Comparison of ENCODE assay signal across 7 cellular contexts in genomic region chr19:48970923-48971395, GRCh38. TPM values are rescaled to one million over a fixed set of nuclear protein-coding genes. Genes with fewer than 3 reads are reported as not detected.
A peak's percentile ranks its signal among the peaks of the same experiment; 100 is the strongest.
DNase-seq lines count a peak whose midpoint lies in the region; ATAC-seq and TF ChIP-seq lines count a peak whose summit lies in the region.

No MANE protein-coding gene starts in this region.

- no peak for TF ChIP-seq POLR2A in GM18505 (IDR thresholded peaks at IDR 0.05; ENCODE audit: borderline replicate concordance, extremely low read depth, insufficient read depth, insufficient read length)

- peak; percentile 68 for DNase-seq in NCI-H2171 (lab: John Stamatoyannopoulos, UW)
- peak; percentile 58 for DNase-seq in activated CD4-positive, CD25-positive, alpha-beta regulatory T cell treated with anti-CD3 and anti-CD28 coated beads, Interleukin-2, amount 50 U/mL, for 16 hours (ENCODE audit: low read depth, low spot score)
- peak; percentile 67 for DNase-seq in central memory CD4-positive, alpha-beta T cell
- DNase-seq in left lobe of liver (ENCODE audit: low spot score), result peak; percentile 72
- peak; percentile 65 to 80 (median 75) for DNase-seq in stimulated activated CD4-positive, alpha-beta T cell treated with anti-CD3 and anti-CD28 coated beads, TNF-alpha, amount 100 ng/mL, for 24 hours (ENCODE audit: low read depth in 3 of 3)

- peak; percentile 39 for ATAC-seq in GM18505 (IDR thresholded peaks at IDR 0.05; ENCODE audit: unreplicated experiment)
- ATAC-seq in left lobe of liver, result peak; percentile 38
- no peak for ATAC-seq in GM21423 (IDR thresholded peaks at IDR 0.05; ENCODE audit: unreplicated experiment)

RNA-seq across cellular contexts. Expression of gene FTL, which starts 5.8 kb away (rescaled TPM):
- 8,713 TPM for total RNA-seq in left lobe of liver

RNA-seq across cellular contexts. Expression of gene BAX, which starts 16.3 kb away (rescaled TPM):
- total RNA-seq in left lobe of liver, result 18.9 TPM

RNA-seq across cellular contexts. Expression of gene GYS1, which starts 22.1 kb away (rescaled TPM):
- 13.6 TPM for total RNA-seq in left lobe of liver

RNA-seq across cellular contexts. Expression of gene RUVBL2, which starts 22.7 kb away (rescaled TPM):
- total RNA-seq in left lobe of liver, result 34.3 TPM

RNA-seq across cellular contexts. Expression of gene DHDH, which starts 37.5 kb away (rescaled TPM):
- total RNA-seq in left lobe of liver, result 0.23 TPM
